In the genomic region with DNA sequence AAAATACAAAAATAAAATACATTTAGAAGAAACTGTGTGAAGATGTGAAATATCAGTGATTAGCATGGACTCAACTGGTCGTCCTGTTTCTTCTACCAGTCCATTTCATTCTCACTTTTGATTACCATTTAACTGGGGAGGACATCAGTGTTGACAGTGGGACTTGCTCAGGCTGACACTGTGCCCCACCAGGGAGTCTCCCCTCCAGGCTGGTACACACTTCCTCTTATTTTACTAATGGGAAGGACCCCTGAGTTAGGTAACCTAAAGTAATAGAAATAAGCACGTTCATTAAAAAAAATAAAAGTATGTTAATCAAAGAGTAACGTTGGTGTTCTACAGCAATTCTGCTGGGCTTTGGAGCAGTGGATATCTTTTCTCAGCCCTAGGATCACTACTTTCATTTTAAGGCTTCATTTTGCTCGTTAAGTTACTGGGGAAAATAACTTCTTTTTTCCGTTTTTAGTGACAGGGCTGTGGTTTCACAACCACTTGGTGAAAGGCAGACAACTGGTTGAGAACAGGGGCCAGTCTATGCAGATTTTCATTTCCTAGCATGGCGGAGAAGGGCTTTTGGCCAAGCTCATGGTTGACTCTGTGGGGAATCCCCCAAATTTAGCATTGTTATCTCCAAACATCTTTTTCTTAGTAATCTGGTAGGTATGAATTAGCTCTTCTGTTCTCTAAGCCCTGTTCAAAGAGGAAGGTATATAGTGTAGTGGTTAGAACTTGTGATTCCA, we compare ENCODE assay signal across 8 cellular contexts. TPM values are rescaled to one million over a fixed set of nuclear protein-coding genes. Genes with fewer than 3 reads are reported as not detected.
DNase-seq lines count a peak whose midpoint lies in the region; ATAC-seq and TF ChIP-seq lines count a peak whose summit lies in the region.

No MANE protein-coding gene starts in this region.

- no peak for ATAC-seq in SK-N-SH treated with all-trans-retinoic acid at 6 μM for 48 hours
- ATAC-seq in HG03521 (IDR thresholded peaks at IDR 0.05; ENCODE audit: unreplicated experiment) = peak; percentile 41
- ATAC-seq in memory B cell (ENCODE audit: low read depth) = peak; percentile 72

- H3K36me3 Mint-ChIP-seq in memory B cell (peaks cover 5% of the 10 kb centered on the region), osteocyte (ENCODE audit: unreplicated experiment) (no peaks in the 10 kb centered on the region)

- H3K4me2 ChIP-seq in SK-N-SH = no peak overlapping the region

- H3K4me3 ChIP-seq in SK-N-SH (ENCODE audit: low read depth in 2 of 2, low read length in 1 of 2) = no peak overlapping the region

- 0 out of 2 replicates have a peak overlapping the region, but pooled peaks have one; percentile 1 for H2AFZ ChIP-seq in SK-N-SH (ENCODE audit: low read depth)

- CTCF ChIA-PET in SK-N-SH (lab: Yijun Ruan, JAX) = interaction anchor here (0.5 to 1.7 kb wide), 3 partner anchors 374 to 1060 kb away, joined by 4 to 5 read pairs (median 4); no protein-coding TSS in a partner anchor

- TF ChIP-seq RAD21 in SK-N-SH (IDR thresholded peaks at IDR 0.05; ENCODE audit: low read length) = no peak

- peaks cover 37% of the 10 kb centered on the region for H3K4me1 Mint-ChIP-seq in memory B cell
- peaks cover 7% of the 10 kb centered on the region for H3K4me1 Mint-ChIP-seq in osteocyte (ENCODE audit: unreplicated experiment)

- no peak for TF ChIP-seq EP300 in SK-N-SH (IDR thresholded peaks at IDR 0.05; ENCODE audit: borderline replicate concordance in 1 of 2, low read depth in 1 of 2, low read length in 1 of 2)

- DNase-seq in SK-N-SH = no peak
- DNase-seq in activated CD4-positive, alpha-beta T cell treated with anti-CD3 and anti-CD28 coated beads, Interleukin-2, amount 50 U/mL, for 48 hours = peak; percentile 57 to 72
- peak; percentile 32 to 60 for DNase-seq in memory B cell (ENCODE audit: low spot score in 2 of 2)
- no peak for DNase-seq in iPS-NIHi7 (ENCODE audit: extremely low spot score)
- DNase-seq in osteocyte (ENCODE audit: extremely low spot score, unreplicated experiment) = no peak
- no peak for DNase-seq in T1000 (lab: John Stamatoyannopoulos, UW)

- no peaks in the 10 kb centered on the region for H3K9me2 ChIP-seq in SK-N-SH

- H4K20me1 ChIP-seq in SK-N-SH (ENCODE audit: insufficient read depth) = no peaks in the 10 kb centered on the region

- H3K4me3 Mint-ChIP-seq in memory B cell = peak overlapping the region; percentile 99
- H3K4me3 Mint-ChIP-seq in osteocyte (ENCODE audit: unreplicated experiment) = no peak overlapping the region

- H3K27me3 Mint-ChIP-seq in memory B cell = no peaks in the 10 kb centered on the region
- peaks cover 29% of the 10 kb centered on the region for H3K27me3 Mint-ChIP-seq in osteocyte (ENCODE audit: unreplicated experiment)

- no peaks in the 10 kb centered on the region for H3K9me3 ChIP-seq in SK-N-SH

- H3K9me3 Mint-ChIP-seq in memory B cell (no peaks in the 10 kb centered on the region), osteocyte (ENCODE audit: unreplicated experiment) (no peaks in the 10 kb centered on the region)

- POLR2A ChIA-PET in SK-N-SH (lab: Yijun Ruan, JAX) = no interaction called here

- TF ChIP-seq CTCF in SK-N-SH (IDR thresholded peaks at IDR 0.05) (no peak), osteocyte (IDR thresholded peaks at IDR 0.05) (no peak)

- no peaks in the 10 kb centered on the region for H3K79me2 ChIP-seq in SK-N-SH (ENCODE audit: insufficient read depth)

- H3K36me3 ChIP-seq in SK-N-SH (replicated peaks in 1 of 2; ENCODE audit: control insufficient read depth in 1 of 2, insufficient read depth in 2 of 2, low read length in 1 of 2) = no peaks in the 10 kb centered on the region

- H3F3A ChIP-seq in SK-N-SH (replicated peaks; ENCODE audit: insufficient read depth) = no peaks in the 10 kb centered on the region

- H3K27ac ChIP-seq in SK-N-SH (ENCODE audit: low read depth in 2 of 2, low read length in 1 of 2) = no peak overlapping the region

- no peaks in the 10 kb centered on the region for H3K27me3 ChIP-seq in SK-N-SH (ENCODE audit: insufficient read depth)

- no peak overlapping the region for H3K9ac ChIP-seq in SK-N-SH

- H3K27ac Mint-ChIP-seq in memory B cell (peak overlapping the region; percentile 97), osteocyte (ENCODE audit: unreplicated experiment) (no peak overlapping the region)

- WGBS in SK-N-SH (ENCODE audit: low lambda C conversion rate) = 56% methylated on average over 6 of the region's 6 CpGs

- peaks cover 0 to 9% of the 10 kb centered on the region in 2 experiments; a peak in 1 of 4 replicates for H3K4me1 ChIP-seq in SK-N-SH (ENCODE audit: control insufficient read depth in 1 of 2, insufficient read depth in 2 of 2, low read depth in 1 of 2, low read length in 1 of 2)

TF ChIP-seq in SK-N-SH, 30 proteins besides CTCF, POLR2A, EP300 and RAD21 (continues in another document):
- TF ChIP-seq TCF12 (IDR thresholded peaks at IDR 0.05) (no peak), CHD2 (IDR thresholded peaks at IDR 0.05; ENCODE audit: low read length, partially characterized antibody) (no peak), POLR2AphosphoS5 (IDR thresholded peaks at IDR 0.05; ENCODE audit: low read depth, low read length) (no peak), SMC3 (IDR thresholded peaks at IDR 0.05; ENCODE audit: low read depth, low read length) (no peak), EZH2phosphoT487 (IDR thresholded peaks at IDR 0.05; ENCODE audit: borderline replicate concordance, low read depth) (no peak), ELF1 (IDR thresholded peaks at IDR 0.05) (no peak), RXRA (IDR thresholded peaks at IDR 0.05; ENCODE audit: borderline replicate concordance, low read depth) (no peak), MEF2A (IDR thresholded peaks at IDR 0.05; ENCODE audit: borderline replicate concordance, low read depth) (no peak)
- TF ChIP-seq, protein P1, sequence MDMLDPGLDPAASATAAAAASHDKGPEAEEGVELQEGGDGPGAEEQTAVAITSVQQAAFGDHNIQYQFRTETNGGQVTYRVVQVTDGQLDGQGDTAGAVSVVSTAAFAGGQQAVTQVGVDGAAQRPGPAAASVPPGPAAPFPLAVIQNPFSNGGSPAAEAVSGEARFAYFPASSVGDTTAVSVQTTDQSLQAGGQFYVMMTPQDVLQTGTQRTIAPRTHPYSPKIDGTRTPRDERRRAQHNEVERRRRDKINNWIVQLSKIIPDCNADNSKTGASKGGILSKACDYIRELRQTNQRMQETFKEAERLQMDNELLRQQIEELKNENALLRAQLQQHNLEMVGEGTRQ (IDR thresholded peaks at IDR 0.05; ENCODE audit: borderline replicate concordance, low read depth, low read length) = no peak
- TF ChIP-seq, protein P2, sequence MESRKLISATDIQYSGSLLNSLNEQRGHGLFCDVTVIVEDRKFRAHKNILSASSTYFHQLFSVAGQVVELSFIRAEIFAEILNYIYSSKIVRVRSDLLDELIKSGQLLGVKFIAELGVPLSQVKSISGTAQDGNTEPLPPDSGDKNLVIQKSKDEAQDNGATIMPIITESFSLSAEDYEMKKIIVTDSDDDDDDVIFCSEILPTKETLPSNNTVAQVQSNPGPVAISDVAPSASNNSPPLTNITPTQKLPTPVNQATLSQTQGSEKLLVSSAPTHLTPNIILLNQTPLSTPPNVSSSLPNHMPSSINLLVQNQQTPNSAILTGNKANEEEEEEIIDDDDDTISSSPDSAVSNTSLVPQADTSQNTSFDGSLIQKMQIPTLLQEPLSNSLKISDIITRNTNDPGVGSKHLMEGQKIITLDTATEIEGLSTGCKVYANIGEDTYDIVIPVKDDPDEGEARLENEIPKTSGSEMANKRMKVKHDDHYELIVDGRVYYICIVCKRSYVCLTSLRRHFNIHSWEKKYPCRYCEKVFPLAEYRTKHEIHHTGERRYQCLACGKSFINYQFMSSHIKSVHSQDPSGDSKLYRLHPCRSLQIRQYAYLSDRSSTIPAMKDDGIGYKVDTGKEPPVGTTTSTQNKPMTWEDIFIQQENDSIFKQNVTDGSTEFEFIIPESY (IDR thresholded peaks at IDR 0.05; ENCODE audit: borderline replicate concordance, low read depth) = no peak

TF ChIP-seq in SK-N-SH treated with all-trans-retinoic acid at 6 μM for 48 hours, 23 proteins besides CTCF, POLR2A, EP300 and RAD21:
- TF ChIP-seq GLIS3 (CRISPR knock-in tag; IDR thresholded peaks at IDR 0.05) (no peak), TCF4 (CRISPR knock-in tag; IDR thresholded peaks at IDR 0.05; ENCODE audit: borderline replicate concordance) (no peak), ZC3H10 (CRISPR knock-in tag; IDR thresholded peaks at IDR 0.05) (no peak), OSR1 (CRISPR knock-in tag; IDR thresholded peaks at IDR 0.05) (no peak), ARNTL (CRISPR knock-in tag; IDR thresholded peaks at IDR 0.05; ENCODE audit: borderline replicate concordance, low read depth) (no peak), PPARA (CRISPR knock-in tag; IDR thresholded peaks at IDR 0.05; ENCODE audit: borderline replicate concordance) (no peak), SNAI2 (CRISPR knock-in tag; IDR thresholded peaks at IDR 0.05) (no peak), RARB (CRISPR knock-in tag; IDR thresholded peaks at IDR 0.05) (no peak), BACH2 (CRISPR knock-in tag; IDR thresholded peaks at IDR 0.05; ENCODE audit: borderline replicate concordance) (no peak)
- TF ChIP-seq, protein P3, sequence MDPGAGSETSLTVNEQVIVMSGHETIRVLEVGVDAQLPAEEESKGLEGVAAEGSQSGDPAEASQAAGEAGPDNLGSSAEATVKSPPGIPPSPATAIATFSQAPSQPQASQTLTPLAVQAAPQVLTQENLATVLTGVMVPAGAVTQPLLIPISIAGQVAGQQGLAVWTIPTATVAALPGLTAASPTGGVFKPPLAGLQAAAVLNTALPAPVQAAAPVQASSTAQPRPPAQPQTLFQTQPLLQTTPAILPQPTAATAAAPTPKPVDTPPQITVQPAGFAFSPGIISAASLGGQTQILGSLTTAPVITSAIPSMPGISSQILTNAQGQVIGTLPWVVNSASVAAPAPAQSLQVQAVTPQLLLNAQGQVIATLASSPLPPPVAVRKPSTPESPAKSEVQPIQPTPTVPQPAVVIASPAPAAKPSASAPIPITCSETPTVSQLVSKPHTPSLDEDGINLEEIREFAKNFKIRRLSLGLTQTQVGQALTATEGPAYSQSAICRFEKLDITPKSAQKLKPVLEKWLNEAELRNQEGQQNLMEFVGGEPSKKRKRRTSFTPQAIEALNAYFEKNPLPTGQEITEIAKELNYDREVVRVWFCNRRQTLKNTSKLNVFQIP (CRISPR knock-in tag; IDR thresholded peaks at IDR 0.05; ENCODE audit: borderline replicate concordance, low read depth) = no peak

RNA-seq across cellular contexts. Expression of a gene that starts 2.1 kb away (rescaled TPM):
- polyA plus RNA-seq in SK-N-SH (2012; rRNA removed) = 0.02 and 0.13 TPM in 2 replicates
- polyA plus RNA-seq in SK-N-SH (2012; cell fraction: cytosol; rRNA removed) = 0.09 and 0.21 TPM in 2 replicates
- 0.07 and 0.12 TPM in 2 replicates for polyA plus RNA-seq in SK-N-SH (2012; cell fraction: nucleus; rRNA removed)
- total RNA-seq in osteocyte = not detected in 2 replicates

Comparison
In these comparisons a context has a peak if more than half of its experiments do, and no peak if none do; other contexts are left out.
1. DNase-seq: peak in activated CD4-positive, alpha-beta T cell treated with anti-CD3 and anti-CD28 coated beads, Interleukin-2, amount 50 U/mL, for 48 hours (2 of 2) and memory B cell (2 of 2); none in SK-N-SH (single experiment), iPS-NIHi7 (single experiment), osteocyte (single experiment) and T1000 (single experiment).